In the genomic region with DNA sequence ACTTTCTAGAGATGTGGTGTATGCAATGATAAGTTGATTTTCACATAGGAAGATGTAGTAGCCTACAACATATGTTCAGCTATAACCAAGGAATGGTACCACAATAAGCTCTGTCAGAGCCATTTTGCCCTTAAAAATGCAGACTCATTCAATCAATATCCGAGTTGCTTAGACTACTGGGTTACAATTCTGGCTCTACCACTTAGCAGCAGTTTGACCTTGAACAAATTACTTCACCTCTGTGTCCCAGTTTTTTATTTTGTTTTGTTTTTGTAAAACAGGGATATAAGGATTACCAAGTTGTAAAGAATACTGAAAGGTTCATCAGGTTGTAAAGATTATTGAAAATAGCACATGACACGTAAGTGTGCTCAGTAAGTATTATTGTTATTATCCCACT, we compare ENCODE assay signal across 29 cellular contexts. TPM values are rescaled to one million over a fixed set of nuclear protein-coding genes. Genes with fewer than 3 reads are reported as not detected.
DNase-seq lines count a peak whose midpoint lies in the region; ATAC-seq and TF ChIP-seq lines count a peak whose summit lies in the region.
"Had no signal": no experiment of that assay in that cellular context is flagged by ENCODE, and none has a peak within 500 bp of the region (broad histone marks: within the 10 kb centered on the region; RNA-seq: fewer than 3 reads in every experiment).

No MANE protein-coding gene starts in this region.

- H4K20me1 ChIP-seq in OCI-LY3 (ENCODE audit: insufficient read depth, low read length) = 0 out of 2 replicates have a peak, but pooled peaks cover 8% of the 10 kb centered on the region

- H3K36me3 Mint-ChIP-seq in progenitor cell of endocrine pancreas (ENCODE audit: insufficient read depth) = peaks cover 5% of the 10 kb centered on the region
- H3K36me3 Mint-ChIP-seq in naive thymus-derived CD4-positive, alpha-beta T cell = peaks cover 0 to 14% (median 9%) of the 10 kb centered on the region in 5 donors
- H3K36me3 Mint-ChIP-seq in activated T-cell treated with anti-CD3 and anti-CD28 coated beads, Interleukin-2, amount 50 U/mL, for 72 hours (ENCODE audit: insufficient read depth in 2 of 2) = peaks cover 0 to 1% of the 10 kb centered on the region in 2 donors

- H3K4me1 ChIP-seq in OCI-LY3 (ENCODE audit: low read length) (peaks cover 70% of the 10 kb centered on the region), body of pancreas (peaks cover 56% of the 10 kb centered on the region)
- H3K4me1 ChIP-seq in naive thymus-derived CD4-positive, alpha-beta T cell (ENCODE audit: control insufficient read depth in 2 of 2, insufficient read depth in 2 of 2, low read length in 2 of 2) = peaks cover 7 to 32% of the 10 kb centered on the region in 2 donors
- H3K4me1 ChIP-seq: neural progenitor cell had no signal

- H3K27ac Mint-ChIP-seq in progenitor cell of endocrine pancreas = peak overlapping the region; percentile 65
- H3K27ac Mint-ChIP-seq in naive thymus-derived CD4-positive, alpha-beta T cell = no peak overlapping the region
- H3K27ac Mint-ChIP-seq in activated T-cell treated with anti-CD3 and anti-CD28 coated beads, Interleukin-2, amount 50 U/mL, for 72 hours = no peak overlapping the region
- H3K27ac Mint-ChIP-seq: activated naive CD4-positive, alpha-beta T cell treated with anti-CD3 and anti-CD28 coated beads, Interleukin-2, amount 50 U/mL, for 24 hours; neural progenitor cell had no signal

- DNase-seq in DMS53 (lab: John Stamatoyannopoulos, UW) (peak; percentile 49), DMS53 treated with DMSO at 0.1 percent for 48 hours (lab: John Stamatoyannopoulos, UW; ENCODE audit: unreplicated experiment) (no peak), body of pancreas (peak in 1 of 4 donors; percentile 23), progenitor cell of endocrine pancreas (ENCODE audit: low spot score, unreplicated experiment) (no peak)
- no peak for DNase-seq in naive thymus-derived CD4-positive, alpha-beta T cell
- no peak for DNase-seq in activated T-cell treated with anti-CD3 and anti-CD28 coated beads, Interleukin-2, amount 50 U/mL, for 72 hours
- DNase-seq: activated CD4-positive, CD25-positive, alpha-beta regulatory T cell treated with anti-CD3 and anti-CD28 coated beads, Interleukin-2, amount 50 U/mL, for 72 hours; AML-193; anterior cingulate cortex; CD8-positive, alpha-beta memory T cell; dermis blood vessel endothelial cell; DMS153; GDM1; mammary epithelial cell; NCI-H1105 treated with DMSO at 0.1 percent for 48 hours; NCI-H2081; NCI-H345; NCI-H82; PC-3; posterior cingulate gyrus; SHP77 treated with DMSO at 0.1 percent for 48 hours had no signal

- POLR2A ChIA-PET in naive thymus-derived CD4-positive, alpha-beta T cell (lab: Charles Lee) = interaction anchor here (0.9 to 1.7 kb wide), 2 partner anchors 9 to 11 kb away, joined by 3 to 8 read pairs; partner anchors contain the start of gene EPS15

- H3K36me3 ChIP-seq in OCI-LY3 (replicated peaks; ENCODE audit: low read depth, low read length) (peaks cover 7% of the 10 kb centered on the region), body of pancreas (replicated peaks in 1 of 2; ENCODE audit: insufficient read depth in 1 of 2, low read depth in 2 of 2) (no peaks in the 10 kb centered on the region)
- H3K36me3 ChIP-seq in naive thymus-derived CD4-positive, alpha-beta T cell (ENCODE audit: control insufficient read depth in 2 of 3, insufficient read depth in 3 of 3, low read length in 3 of 3) = no peaks in the 10 kb centered on the region
- H3K36me3 ChIP-seq: cardiac muscle cell, HAP-1, neural progenitor cell had no signal

- H2AFZ ChIP-seq in OCI-LY3 (ENCODE audit: low read depth, low read length) = no peak overlapping the region
- H2AFZ ChIP-seq: neural progenitor cell had no signal

- peaks cover 4% of the 10 kb centered on the region for H3K9me3 Mint-ChIP-seq in progenitor cell of endocrine pancreas (ENCODE audit: low read depth)
- H3K9me3 Mint-ChIP-seq in naive thymus-derived CD4-positive, alpha-beta T cell = no peaks in the 10 kb centered on the region
- H3K9me3 Mint-ChIP-seq in activated T-cell treated with anti-CD3 and anti-CD28 coated beads, Interleukin-2, amount 50 U/mL, for 72 hours = no peaks in the 10 kb centered on the region
- H3K9me3 Mint-ChIP-seq: activated naive CD4-positive, alpha-beta T cell treated with anti-CD3 and anti-CD28 coated beads, Interleukin-2, amount 50 U/mL, for 24 hours; CD8-positive, alpha-beta memory T cell; neural progenitor cell had no signal

- TF ChIP-seq POLR2A in body of pancreas (IDR thresholded peaks at IDR 0.05) = no peak

- no peaks in the 10 kb centered on the region for H3K9me3 ChIP-seq in OCI-LY3 (ENCODE audit: insufficient read depth, low read length)
- H3K9me3 ChIP-seq in body of pancreas = no peaks in the 10 kb centered on the region
- H3K9me3 ChIP-seq in naive thymus-derived CD4-positive, alpha-beta T cell (ENCODE audit: control insufficient read depth in 2 of 3, low read length in 3 of 3) = no peaks in the 10 kb centered on the region
- H3K9me3 ChIP-seq: HAP-1 had no signal

- WGBS in body of pancreas, 2 donors = 33 to 34% methylated on average over 2 of the region's 2 CpGs

- H3K4me3 Mint-ChIP-seq in progenitor cell of endocrine pancreas (ENCODE audit: low read depth) = no peak overlapping the region
- peak overlapping the region in 1 of 10 donors; percentile 4 for H3K4me3 Mint-ChIP-seq in naive thymus-derived CD4-positive, alpha-beta T cell
- peak overlapping the region in 1 of 2 donors; percentile 6 for H3K4me3 Mint-ChIP-seq in activated T-cell treated with anti-CD3 and anti-CD28 coated beads, Interleukin-2, amount 50 U/mL, for 72 hours
- H3K4me3 Mint-ChIP-seq: activated naive CD4-positive, alpha-beta T cell treated with anti-CD3 and anti-CD28 coated beads, Interleukin-2, amount 50 U/mL, for 24 hours; neural progenitor cell had no signal

- no peak overlapping the region for H3K9ac ChIP-seq in OCI-LY3 (ENCODE audit: low read length)
- H3K9ac ChIP-seq: neural progenitor cell had no signal

- no peak for TF ChIP-seq CTCF in OCI-LY3 (IDR thresholded peaks at IDR 0.05; ENCODE audit: low read depth, low read length)
- no peak for TF ChIP-seq CTCF in body of pancreas (IDR thresholded peaks at IDR 0.05)
- TF ChIP-seq CTCF in progenitor cell of endocrine pancreas (IDR thresholded peaks at IDR 0.05; ENCODE audit: unreplicated experiment) = no peak

- intact Hi-C loops in body of pancreas (cut with DNase I) = no loop called here
- intact Hi-C loops in naive thymus-derived CD4-positive, alpha-beta T cell (cut with micrococcal nuclease) = no loop called here

- H3K4me3 ChIP-seq in OCI-LY3 (ENCODE audit: low read length) (no peak overlapping the region), body of pancreas (no peak overlapping the region)
- H3K4me3 ChIP-seq in naive thymus-derived CD4-positive, alpha-beta T cell (ENCODE audit: low read length) = no peak overlapping the region
- H3K4me3 ChIP-seq: cardiac muscle cell, HAP-1, neural progenitor cell had no signal

- H3K27ac ChIP-seq in OCI-LY3 (ENCODE audit: low read length) (no peak overlapping the region), body of pancreas (peak overlapping the region in 3 of 4 donors; percentile 25 to 69 (median 60))
- H3K27ac ChIP-seq in naive thymus-derived CD4-positive, alpha-beta T cell (ENCODE audit: low read depth, low read length) = no peak overlapping the region
- H3K27ac ChIP-seq: 22Rv1, cardiac muscle cell, HL-60, neural progenitor cell had no signal

- H3K79me2 ChIP-seq in OCI-LY3 (ENCODE audit: low read length) = peaks cover 97% of the 10 kb centered on the region

- no peaks in the 10 kb centered on the region for H3K27me3 ChIP-seq in OCI-LY3 (ENCODE audit: low read depth, low read length)
- no peaks in the 10 kb centered on the region for H3K27me3 ChIP-seq in body of pancreas
- no peaks in the 10 kb centered on the region for H3K27me3 ChIP-seq in naive thymus-derived CD4-positive, alpha-beta T cell (ENCODE audit: control insufficient read depth in 2 of 2, insufficient read depth in 2 of 2, low read length in 2 of 2)
- H3K27me3 ChIP-seq: cardiac muscle cell, neural progenitor cell had no signal

- peak overlapping the region; percentile 15; the same call in 1 of the 2 replicates for H3K4me2 ChIP-seq in OCI-LY3 (ENCODE audit: low read length)
- H3K4me2 ChIP-seq: neural progenitor cell had no signal

- peak; percentile 94 for ATAC-seq in body of pancreas
- no peak for ATAC-seq in HG03354 (IDR thresholded peaks at IDR 0.05; ENCODE audit: poor library complexity, severe bottlenecking, unreplicated experiment)
- ATAC-seq in naive thymus-derived CD4-positive, alpha-beta T cell = no peak
- ATAC-seq in activated T-cell treated with anti-CD3 and anti-CD28 coated beads, Interleukin-2, amount 50 U/mL, for 72 hours (replicated peaks in 1 of 2) = no peak
- ATAC-seq: PC-3 had no signal

- no peaks in the 10 kb centered on the region for H3K27me3 Mint-ChIP-seq in progenitor cell of endocrine pancreas
- H3K27me3 Mint-ChIP-seq in naive thymus-derived CD4-positive, alpha-beta T cell = no peaks in the 10 kb centered on the region
- no peaks in the 10 kb centered on the region for H3K27me3 Mint-ChIP-seq in activated T-cell treated with anti-CD3 and anti-CD28 coated beads, Interleukin-2, amount 50 U/mL, for 72 hours (ENCODE audit: low read depth)
- H3K27me3 Mint-ChIP-seq: activated naive CD4-positive, alpha-beta T cell treated with anti-CD3 and anti-CD28 coated beads, Interleukin-2, amount 50 U/mL, for 24 hours; CD8-positive, alpha-beta memory T cell had no signal

- H3K4me1 Mint-ChIP-seq in progenitor cell of endocrine pancreas (ENCODE audit: low read depth) = peaks cover 20% of the 10 kb centered on the region
- H3K4me1 Mint-ChIP-seq in naive thymus-derived CD4-positive, alpha-beta T cell = peaks cover 34 to 83% (median 67%) of the 10 kb centered on the region in 7 donors
- H3K4me1 Mint-ChIP-seq in activated T-cell treated with anti-CD3 and anti-CD28 coated beads, Interleukin-2, amount 50 U/mL, for 72 hours (ENCODE audit: low read depth) = peaks cover 73% of the 10 kb centered on the region
- H3K4me1 Mint-ChIP-seq: neural progenitor cell had no signal

- CTCF ChIA-PET in naive thymus-derived CD4-positive, alpha-beta T cell (lab: Charles Lee) = no interaction called here

RNA-seq across cellular contexts. Expression of gene EPS15, which starts 9.3 kb away (rescaled TPM):
- total RNA-seq in body of pancreas = 10 to 100 TPM; 37.4 to 46.8 TPM
- 62.7 and 63.8 TPM in 2 replicates for total RNA-seq in progenitor cell of endocrine pancreas
- total RNA-seq in naive thymus-derived CD4-positive, alpha-beta T cell = 10 to 100 TPM; 44.8 to 79.9 (median 53.5) TPM
- 10 to 100 TPM; 32.3 to 37.2 TPM for polyA plus RNA-seq in naive thymus-derived CD4-positive, alpha-beta T cell
- total RNA-seq in activated T-cell treated with anti-CD3 and anti-CD28 coated beads, Interleukin-2, amount 50 U/mL, for 72 hours = 10 to 100 TPM; 78.0 to 84.0 TPM

Comparison
In these comparisons a context has a peak if more than half of its experiments do, and no peak if none do; other contexts are left out.
1. H3K27ac ChIP-seq: peak in body of pancreas (3 of 4); none in OCI-LY3 (single experiment) and naive thymus-derived CD4-positive, alpha-beta T cell (single experiment).